In the genomic region with DNA sequence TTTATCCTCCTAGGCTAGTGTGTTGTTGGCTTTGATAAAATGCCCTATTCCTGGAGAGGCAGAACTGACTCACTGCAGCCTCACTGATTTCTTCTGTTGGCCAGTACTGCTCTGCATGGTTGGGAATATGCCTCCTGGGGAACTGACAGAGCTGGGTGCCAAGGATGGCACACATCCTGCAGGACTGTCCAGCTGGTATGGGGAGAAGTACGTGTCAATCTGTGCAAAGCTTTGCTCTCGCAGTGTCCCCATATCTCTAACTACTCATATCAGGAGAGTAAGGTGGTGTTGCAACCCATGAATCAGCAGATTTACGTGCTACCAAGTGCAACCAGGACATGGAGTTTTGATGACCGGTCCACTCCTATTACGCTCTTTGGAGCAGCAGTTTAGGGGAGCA, we compare ENCODE assay signal across 20 cellular contexts.
DNase-seq lines count a peak whose midpoint lies in the region; ATAC-seq, FAIRE-seq and TF ChIP-seq lines count a peak whose summit lies in the region.
"Had no signal": no experiment of that assay in that cellular context is flagged by ENCODE, and none has a peak within 500 bp of the region (broad histone marks: within the 10 kb centered on the region; RNA-seq: fewer than 3 reads in every experiment).

No MANE protein-coding gene starts in this region.

- no peaks in the 10 kb centered on the region for H3K4me1 ChIP-seq in right cardiac atrium (ENCODE audit: control insufficient read depth, insufficient read depth, low read length)
- H3K4me1 ChIP-seq in astrocyte (ENCODE audit: insufficient read depth, low read length), result peaks cover 8% of the 10 kb centered on the region
- H3K4me1 ChIP-seq in hepatocyte (ENCODE audit: insufficient read depth), result no peaks in the 10 kb centered on the region

- H3K9me3 ChIP-seq in right cardiac atrium (ENCODE audit: control insufficient read depth, low read length) (no peaks in the 10 kb centered on the region), astrocyte (ENCODE audit: insufficient read depth, low read depth, low read length) (no peaks in the 10 kb centered on the region), hepatocyte (ENCODE audit: low read depth) (no peaks in the 10 kb centered on the region)
- H3K9me3 ChIP-seq: transverse colon had no signal

- no peak overlapping the region for H3K27ac Mint-ChIP-seq in astrocyte (ENCODE audit: unreplicated experiment)
- H3K27ac Mint-ChIP-seq in stimulated activated naive B cell treated with anti-CD40 and anti-IgM and Interleukin-4, amounts not matched to agents 10 μg/mL and 1 μg/mL and 100 μg/mL, for 72 hours, result no peak overlapping the region
- H3K27ac Mint-ChIP-seq: activated T-helper 17 cell treated with anti-CD3 and anti-CD28 coated beads, Interleukin-2, amount 50 U/mL, for 72 hours; CD4-positive, alpha-beta T cell; natural killer cell had no signal

- peaks cover 9% of the 10 kb centered on the region for H3K4me1 Mint-ChIP-seq in astrocyte (ENCODE audit: low read depth, unreplicated experiment)
- no peaks in the 10 kb centered on the region for H3K4me1 Mint-ChIP-seq in stimulated activated naive B cell treated with anti-CD40 and anti-IgM and Interleukin-4, amounts not matched to agents 10 μg/mL and 1 μg/mL and 100 μg/mL, for 72 hours
- H3K4me1 Mint-ChIP-seq: activated T-helper 17 cell treated with anti-CD3 and anti-CD28 coated beads, Interleukin-2, amount 50 U/mL, for 72 hours; natural killer cell had no signal

- no peaks in the 10 kb centered on the region for H3K27me3 Mint-ChIP-seq in astrocyte (ENCODE audit: low read depth, unreplicated experiment)
- peaks cover 0 to 2% of the 10 kb centered on the region in 2 donors for H3K27me3 Mint-ChIP-seq in stimulated activated naive B cell treated with anti-CD40 and anti-IgM and Interleukin-4, amounts not matched to agents 10 μg/mL and 1 μg/mL and 100 μg/mL, for 72 hours

- FAIRE-seq in astrocyte (lab: Jason Lieb, UNC), result no peak

- H3K27ac ChIP-seq in right cardiac atrium (ENCODE audit: low read length) (no peak overlapping the region), astrocyte (ENCODE audit: low read depth, low read length) (no peak overlapping the region), hepatocyte (no peak overlapping the region)
- H3K27ac ChIP-seq: transverse colon had no signal

- H3K9me3 Mint-ChIP-seq in astrocyte (ENCODE audit: unreplicated experiment), result peaks cover 3% of the 10 kb centered on the region
- H3K9me3 Mint-ChIP-seq in stimulated activated naive B cell treated with anti-CD40 and anti-IgM and Interleukin-4, amounts not matched to agents 10 μg/mL and 1 μg/mL and 100 μg/mL, for 72 hours, result peaks cover 0 to 4% of the 10 kb centered on the region in 2 donors

- no peak for TF ChIP-seq CTCF in astrocyte (IDR thresholded peaks at IDR 0.05; ENCODE audit: insufficient read depth, low read depth, low read length)
- no peak for TF ChIP-seq CTCF in hepatocyte (IDR thresholded peaks at IDR 0.05; ENCODE audit: poor library complexity)

- DNase-seq in right cardiac atrium (no peak), left ventricle myocardium superior (no peak), astrocyte (ENCODE audit: low read depth) (peak; percentile 21), hepatocyte (ENCODE audit: low spot score) (peak; percentile 19)
- no peak for DNase-seq in stimulated activated naive B cell treated with anti-CD40 and anti-IgM and Interleukin-4, amounts not matched to agents 10 μg/mL and 1 μg/mL and 100 μg/mL, for 72 hours
- DNase-seq: CD4-positive, alpha-beta T cell; cerebellar nuclear complex; DMS79 treated with DMSO at 0.1 percent for 48 hours; MM.1S; natural killer cell; NCI-H2029; SHP77; stimulated activated CD4-positive, alpha-beta T cell treated with anti-CD3 and anti-CD28 coated beads, Interleukin-12 subunit alpha, Interleukin-12 subunit beta, amount 100 ng/mL, for 4 hours; stimulated activated naive CD4-positive, alpha-beta T cell; transverse colon had no signal

- no peak overlapping the region for H2AFZ ChIP-seq in astrocyte (ENCODE audit: low read depth, low read length)
- H2AFZ ChIP-seq in hepatocyte, result no peak overlapping the region

- H3K36me3 ChIP-seq in astrocyte (ENCODE audit: insufficient read depth, low read length), result no peaks in the 10 kb centered on the region
- no peaks in the 10 kb centered on the region for H3K36me3 ChIP-seq in hepatocyte (replicated peaks; ENCODE audit: insufficient read depth, low read depth)
- H3K36me3 ChIP-seq: transverse colon had no signal

- no peaks in the 10 kb centered on the region for H4K20me1 ChIP-seq in astrocyte (ENCODE audit: insufficient read depth, low read length)
- no peaks in the 10 kb centered on the region for H4K20me1 ChIP-seq in hepatocyte (ENCODE audit: insufficient read depth, poor library complexity, severe bottlenecking)

- ATAC-seq in right cardiac atrium (peak; percentile 43 to 59), left ventricle myocardium superior (no peak), GM21737 (IDR thresholded peaks at IDR 0.05; ENCODE audit: unreplicated experiment) (no peak), HG02938 (IDR thresholded peaks at IDR 0.05; ENCODE audit: unreplicated experiment) (no peak), GM18909 (IDR thresholded peaks at IDR 0.05; ENCODE audit: poor library complexity, unreplicated experiment) (no peak)
- no peak for ATAC-seq in stimulated activated naive B cell treated with anti-CD40 and anti-IgM and Interleukin-4, amounts not matched to agents 10 μg/mL and 1 μg/mL and 100 μg/mL, for 72 hours (replicated peaks)
- ATAC-seq: activated CD4-positive, CD25-positive, alpha-beta regulatory T cell treated with anti-CD3 and anti-CD28 coated beads, Interleukin-2, amount 50 U/mL, for 24 hours; activated T-helper 17 cell treated with anti-CD3 and anti-CD28 coated beads, Interleukin-2, amount 50 U/mL, for 72 hours; natural killer cell had no signal

- H3K4me2 ChIP-seq in astrocyte (ENCODE audit: low read length) (no peak overlapping the region), hepatocyte (no peak overlapping the region)

- H3K9me2 ChIP-seq in hepatocyte (replicated peaks; ENCODE audit: insufficient read depth), result no peaks in the 10 kb centered on the region

- 70% methylated on average over 5 of the region's 5 CpGs for WGBS in right cardiac atrium
- WGBS in hepatocyte (ENCODE audit: low lambda C conversion rate, missing lambda C conversion rate), result 74% methylated on average over 5 of the region's 5 CpGs

- no peaks in the 10 kb centered on the region for H3K36me3 Mint-ChIP-seq in astrocyte (ENCODE audit: low read depth, unreplicated experiment)
- H3K36me3 Mint-ChIP-seq in stimulated activated naive B cell treated with anti-CD40 and anti-IgM and Interleukin-4, amounts not matched to agents 10 μg/mL and 1 μg/mL and 100 μg/mL, for 72 hours, result no peaks in the 10 kb centered on the region
- H3K36me3 Mint-ChIP-seq: natural killer cell had no signal

- H3K27me3 ChIP-seq in right cardiac atrium (ENCODE audit: control insufficient read depth, insufficient read depth), result no peaks in the 10 kb centered on the region
- no peaks in the 10 kb centered on the region for H3K27me3 ChIP-seq in astrocyte (ENCODE audit: insufficient read depth, low read length)
- no peaks in the 10 kb centered on the region for H3K27me3 ChIP-seq in hepatocyte
- H3K27me3 ChIP-seq: transverse colon had no signal

- no peak overlapping the region for H3K4me3 Mint-ChIP-seq in astrocyte (ENCODE audit: unreplicated experiment)
- H3K4me3 Mint-ChIP-seq in stimulated activated naive B cell treated with anti-CD40 and anti-IgM and Interleukin-4, amounts not matched to agents 10 μg/mL and 1 μg/mL and 100 μg/mL, for 72 hours, result no peak overlapping the region
- H3K4me3 Mint-ChIP-seq: activated T-helper 17 cell treated with anti-CD3 and anti-CD28 coated beads, Interleukin-2, amount 50 U/mL, for 72 hours; CD4-positive, alpha-beta T cell; natural killer cell had no signal

- H3K4me3 ChIP-seq in right cardiac atrium (ENCODE audit: low read length) (no peak overlapping the region), astrocyte (ENCODE audit: insufficient read depth, low read depth, low read length) (no peak overlapping the region), hepatocyte (no peak overlapping the region)
- H3K4me3 ChIP-seq: transverse colon had no signal

- no peak overlapping the region for H3K9ac ChIP-seq in astrocyte (ENCODE audit: low read length)

- H3K79me2 ChIP-seq in astrocyte (ENCODE audit: insufficient read depth, low read length) (no peaks in the 10 kb centered on the region), hepatocyte (no peaks in the 10 kb centered on the region)

- intact Hi-C loops in right cardiac atrium (cut with DNase I) (loop anchor here in 1 of 4 donors (10.0 kb wide), 1 partner anchor 69 kb away; no protein-coding TSS in a partner anchor), left ventricle myocardium superior (cut with micrococcal nuclease) (no loop called here)

Comparison
In these comparisons a context has a peak if more than half of its experiments do, and no peak if none do; other contexts are left out.
1. ATAC-seq: peak in right cardiac atrium (2 of 2); none in left ventricle myocardium superior (single experiment), GM21737 (single experiment), HG02938 (single experiment), GM18909 (single experiment) and stimulated activated naive B cell treated with anti-CD40 and anti-IgM and Interleukin-4, amounts not matched to agents 10 μg/mL and 1 μg/mL and 100 μg/mL, for 72 hours (0 of 2).
2. DNase-seq: peak in astrocyte (single experiment) and hepatocyte (single experiment); none in right cardiac atrium (0 of 3), left ventricle myocardium superior (single experiment) and stimulated activated naive B cell treated with anti-CD40 and anti-IgM and Interleukin-4, amounts not matched to agents 10 μg/mL and 1 μg/mL and 100 μg/mL, for 72 hours (single experiment).